26 cellular contexts compared by ENCODE assay signal in the genomic region with DNA sequence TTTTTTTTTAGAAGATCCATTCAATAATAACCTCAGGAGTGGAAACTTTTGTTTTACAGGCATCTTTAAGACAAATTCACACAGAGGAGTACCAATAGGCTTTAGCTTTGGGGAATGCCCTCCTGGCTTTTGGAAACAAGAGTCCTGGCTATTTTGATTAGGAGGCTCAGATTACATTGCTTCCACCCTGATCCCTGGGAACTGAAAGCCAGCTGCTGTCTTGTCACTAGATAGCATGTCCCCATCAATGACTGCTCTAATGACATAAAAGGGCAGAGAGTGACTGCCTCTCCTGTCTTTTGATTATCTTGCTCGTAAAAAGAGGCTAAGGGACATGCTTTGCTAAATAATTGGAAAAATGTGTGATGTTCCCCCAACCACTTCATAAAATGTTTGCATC.
"Had no signal": no experiment of that assay in that cellular context is flagged by ENCODE, and none has a peak within 500 bp of the region (broad histone marks: within the 10 kb centered on the region; RNA-seq: fewer than 3 reads in every experiment).

No MANE protein-coding gene starts in this region.

- H3K4me1 ChIP-seq: SJCRH30 had no signal

- H3K27ac Mint-ChIP-seq: activated CD4-positive, alpha-beta T cell treated with anti-CD3 and anti-CD28 coated beads for 36 hours; activated CD8-positive, alpha-beta T cell treated with anti-CD3 and anti-CD28 coated beads for 36 hours; activated naive CD4-positive, alpha-beta T cell treated with anti-CD3 and anti-CD28 coated beads, Interleukin-2, amount 10 ng/mL, durations not matched to agents 7 days and 5 days; activated naive CD8-positive, alpha-beta T cell treated with anti-CD3 and anti-CD28 coated beads for 36 hours; activated T-cell treated with anti-CD3 and anti-CD28 coated beads, Interleukin-2, amount 50 U/mL, for 72 hours; activated T-helper 2 cell treated with anti-CD3 and anti-CD28 coated beads, Interferon-gamma antibody, Interleukin-2, Interleukin-4, amounts not matched to agents 10 μg/mL and 5 μg/mL and 100 μg/mL, durations not matched to agents 14 hours and 24 hours and 36 hours had no signal

- H3K27me3 Mint-ChIP-seq: activated naive CD4-positive, alpha-beta T cell treated with anti-CD3 and anti-CD28 coated beads, Interleukin-2, amount 10 ng/mL, durations not matched to agents 7 days and 5 days had no signal

- H3K4me1 Mint-ChIP-seq: activated CD4-positive, alpha-beta T cell treated with anti-CD3 and anti-CD28 coated beads for 36 hours; activated naive CD4-positive, alpha-beta T cell treated with anti-CD3 and anti-CD28 coated beads, Interleukin-2, amount 10 ng/mL, durations not matched to agents 7 days and 5 days; activated naive CD8-positive, alpha-beta T cell treated with anti-CD3 and anti-CD28 coated beads for 36 hours had no signal

- DNase-seq: activated CD4-positive, alpha-beta T cell treated with anti-CD3 and anti-CD28 coated beads for 36 hours; activated CD8-positive, alpha-beta memory T cell treated with anti-CD3 and anti-CD28 coated beads, Interleukin-2, amount 50 U/mL, for 4 hours; activated CD8-positive, alpha-beta T cell treated with anti-CD3 and anti-CD28 coated beads for 36 hours; activated gamma-delta T cell treated with Interleukin-2 at 50 U/mL for 16 hours; activated naive CD4-positive, alpha-beta T cell treated with anti-CD3 and anti-CD28 coated beads, Interleukin-2, amount 10 ng/mL, durations not matched to agents 7 days and 5 days; activated naive CD8-positive, alpha-beta T cell treated with anti-CD3 and anti-CD28 coated beads for 36 hours; activated T-cell treated with anti-CD3 and anti-CD28 coated beads, Interleukin-2, amount 50 U/mL, for 72 hours; brain microvascular endothelial cell; Karpas-422; MM.1S; NCI-H146; NCI-H187 treated with DMSO at 0.1 percent for 48 hours; NCI-H2081 treated with DMSO at 0.1 percent for 48 hours; NCI-H446; NCI-H774; NK-92 treated with Interleukin-12 subunit alpha and Interleukin-12 subunit beta, amount 100 ng/mL, for 24 hours; OCI-M1; RPMI8226; SK-N-SH; T-helper 1 cell had no signal

- H3K4me3 Mint-ChIP-seq: activated CD4-positive, alpha-beta T cell treated with anti-CD3 and anti-CD28 coated beads for 36 hours; activated CD8-positive, alpha-beta T cell treated with anti-CD3 and anti-CD28 coated beads for 36 hours; activated naive CD4-positive, alpha-beta T cell treated with anti-CD3 and anti-CD28 coated beads, Interleukin-2, amount 10 ng/mL, durations not matched to agents 7 days and 5 days; activated naive CD8-positive, alpha-beta T cell treated with anti-CD3 and anti-CD28 coated beads for 36 hours; activated T-cell treated with anti-CD3 and anti-CD28 coated beads, Interleukin-2, amount 50 U/mL, for 72 hours had no signal

- H3K4me2 ChIP-seq: SK-N-SH had no signal

- H3K36me3 ChIP-seq: brain microvascular endothelial cell, cardiac muscle cell, SJCRH30 had no signal

- ATAC-seq: activated CD4-positive, alpha-beta T cell treated with anti-CD3 and anti-CD28 coated beads for 36 hours; activated CD8-positive, alpha-beta T cell treated with anti-CD3 and anti-CD28 coated beads for 36 hours; activated T-cell treated with anti-CD3 and anti-CD28 coated beads, Interleukin-2, amount 50 U/mL, for 72 hours; Panc1; Right ventricle myocardium inferior had no signal

- H3K9me3 Mint-ChIP-seq: activated CD8-positive, alpha-beta T cell treated with anti-CD3 and anti-CD28 coated beads for 36 hours; activated naive CD4-positive, alpha-beta T cell treated with anti-CD3 and anti-CD28 coated beads, Interleukin-2, amount 10 ng/mL, durations not matched to agents 7 days and 5 days; activated naive CD8-positive, alpha-beta T cell treated with anti-CD3 and anti-CD28 coated beads for 36 hours; activated T-cell treated with anti-CD3 and anti-CD28 coated beads, Interleukin-2, amount 50 U/mL, for 72 hours; activated T-helper 2 cell treated with anti-CD3 and anti-CD28 coated beads, Interferon-gamma antibody, Interleukin-2, Interleukin-4, amounts not matched to agents 10 μg/mL and 5 μg/mL and 100 μg/mL, durations not matched to agents 14 hours and 24 hours and 36 hours had no signal

- H3K9me2 ChIP-seq: SK-N-SH had no signal

- H3K27ac ChIP-seq: brain microvascular endothelial cell, cardiac muscle cell, SJCRH30, VCaP had no signal

- H3K9ac ChIP-seq: SK-N-SH had no signal

- H3K4me3 ChIP-seq: cardiac muscle cell, SJCRH30 had no signal

- H3K36me3 Mint-ChIP-seq: activated naive CD4-positive, alpha-beta T cell treated with anti-CD3 and anti-CD28 coated beads, Interleukin-2, amount 10 ng/mL, durations not matched to agents 7 days and 5 days; activated naive CD8-positive, alpha-beta T cell treated with anti-CD3 and anti-CD28 coated beads for 36 hours had no signal

- H3K27me3 ChIP-seq: brain microvascular endothelial cell, cardiac muscle cell had no signal
